In the genomic region with DNA sequence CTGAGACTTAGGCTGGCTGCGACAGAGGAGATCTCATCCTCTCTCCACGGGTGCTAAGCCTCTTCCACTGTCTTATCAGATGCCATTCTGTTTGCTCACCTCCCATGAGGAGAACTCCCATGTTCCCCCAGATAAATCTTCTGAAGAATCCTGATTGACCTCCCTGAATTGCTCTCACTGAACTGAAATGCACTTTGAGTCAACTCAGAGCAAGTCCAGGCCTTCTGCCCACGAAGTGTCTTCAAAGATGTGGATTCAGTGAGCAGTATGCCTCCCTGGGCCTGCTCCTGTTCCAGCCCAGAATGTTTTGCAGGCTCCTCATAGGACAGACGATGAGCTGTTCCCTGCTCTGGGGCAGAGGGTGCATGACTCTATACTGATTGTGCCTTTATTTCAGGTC, we compare ENCODE assay signal across 1 cellular context.
TF ChIP-seq lines count a peak whose summit lies in the region.

No MANE protein-coding gene starts in this region.

TF ChIP-seq in HepG2, 621 proteins besides CTCF, POLR2A, EP300 and RAD21 (continued from another document):
- TF ChIP-seq ZNF678 (CRISPR knock-in tag; IDR thresholded peaks at IDR 0.05): no peak
- TF ChIP-seq HNRNPL (IDR thresholded peaks at IDR 0.05; ENCODE audit: low read depth, low read length): no peak
- TF ChIP-seq, protein P1, sequence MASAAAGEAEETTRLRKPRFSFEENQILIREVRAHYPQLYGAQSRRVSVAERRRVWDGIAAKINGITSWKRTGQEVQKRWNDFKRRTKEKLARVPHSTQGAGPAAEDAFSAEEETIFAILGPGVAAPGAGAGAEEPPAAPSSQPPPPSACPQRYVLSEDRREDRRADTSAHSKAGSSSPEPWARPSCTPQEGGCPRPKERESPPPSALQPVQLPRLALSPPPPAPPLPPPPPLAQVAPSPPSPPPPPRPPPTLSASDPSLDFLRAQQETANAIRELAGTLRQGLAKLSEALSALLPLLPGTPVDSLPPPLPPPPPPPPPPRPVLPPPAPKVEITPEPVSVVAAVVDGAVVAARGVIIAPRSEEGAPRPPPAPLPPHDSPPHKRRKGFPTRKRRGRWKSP (CRISPR knock-in tag; IDR thresholded peaks at IDR 0.05): no peak
- no peak for TF ChIP-seq SRSF4 (IDR thresholded peaks at IDR 0.05; ENCODE audit: low read depth, low read length, poor library complexity, severe bottlenecking)
- no peak for TF ChIP-seq HOXA7 (CRISPR knock-in tag; IDR thresholded peaks at IDR 0.05)
- TF ChIP-seq ZNF354B (CRISPR knock-in tag; IDR thresholded peaks at IDR 0.05): no peak
- TF ChIP-seq, protein P2, sequence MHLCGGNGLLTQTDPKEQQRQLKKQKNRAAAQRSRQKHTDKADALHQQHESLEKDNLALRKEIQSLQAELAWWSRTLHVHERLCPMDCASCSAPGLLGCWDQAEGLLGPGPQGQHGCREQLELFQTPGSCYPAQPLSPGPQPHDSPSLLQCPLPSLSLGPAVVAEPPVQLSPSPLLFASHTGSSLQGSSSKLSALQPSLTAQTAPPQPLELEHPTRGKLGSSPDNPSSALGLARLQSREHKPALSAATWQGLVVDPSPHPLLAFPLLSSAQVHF (CRISPR knock-in tag; IDR thresholded peaks at IDR 0.05): no peak
- TF ChIP-seq IRF2 (CRISPR knock-in tag; IDR thresholded peaks at IDR 0.05): no peak
- TF ChIP-seq TSC22D2 (CRISPR knock-in tag; IDR thresholded peaks at IDR 0.05; ENCODE audit: borderline replicate concordance): no peak
- TF ChIP-seq SMAD3 (CRISPR knock-in tag; IDR thresholded peaks at IDR 0.05): no peak
- no peak for TF ChIP-seq SPEN (CRISPR knock-in tag; IDR thresholded peaks at IDR 0.05; ENCODE audit: low read depth)
- TF ChIP-seq ZNF367 (CRISPR knock-in tag; IDR thresholded peaks at IDR 0.05; ENCODE audit: borderline replicate concordance): no peak
- no peak for TF ChIP-seq ARID2 (CRISPR knock-in tag; IDR thresholded peaks at IDR 0.05; ENCODE audit: borderline replicate concordance)
